Comparison of ENCODE assay signal across 23 cellular contexts in the genomic region with DNA sequence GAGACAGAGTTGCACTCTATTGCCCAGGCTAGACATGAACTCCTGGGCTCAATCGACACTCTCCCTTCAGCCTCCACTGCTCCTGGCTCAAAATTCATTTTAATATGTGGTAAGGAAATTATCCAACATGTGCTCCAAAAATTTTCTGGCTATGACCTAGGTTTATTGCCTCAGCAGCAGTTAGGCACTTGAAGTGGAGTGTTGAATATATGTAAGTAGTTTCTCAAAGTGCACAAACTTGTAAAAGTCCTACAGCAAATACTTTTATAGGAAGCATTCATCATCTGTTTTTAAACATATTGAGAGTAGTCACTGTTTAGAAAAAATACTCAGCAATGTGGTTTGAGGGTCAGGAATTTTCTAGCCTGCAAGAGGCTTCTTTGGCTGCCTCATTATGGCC. TPM values are rescaled to one million over a fixed set of nuclear protein-coding genes. Genes with fewer than 3 reads are reported as not detected.
DNase-seq lines count a peak whose midpoint lies in the region; ATAC-seq and TF ChIP-seq lines count a peak whose summit lies in the region.
"Had no signal": no experiment of that assay in that cellular context is flagged by ENCODE, and none has a peak within 500 bp of the region (broad histone marks: within the 10 kb centered on the region; RNA-seq: fewer than 3 reads in every experiment).

No MANE protein-coding gene starts in this region.

- POLR2A ChIA-PET in PC-3 (lab: Charles Lee; ENCODE audit: unreplicated experiment) = no interaction called here

- no TSS peak for BruUV-seq in PC-3 (replicated peaks; lab: Mats Ljungman, UMichigan)

- no peak for TF ChIP-seq EP300 in ovary (IDR thresholded peaks at IDR 0.05)

- H3K36me3 ChIP-seq in PC-3 (ENCODE audit: low read depth, low read length) (no peaks in the 10 kb centered on the region), muscle layer of duodenum (ENCODE audit: control insufficient read depth in 1 of 2, insufficient read depth in 2 of 2, low read length in 2 of 2) (no peaks in the 10 kb centered on the region), upper lobe of right lung (no peaks in the 10 kb centered on the region), ovary (no peaks in the 10 kb centered on the region)
- H3K36me3 ChIP-seq: thyroid gland had no signal

- H3F3A ChIP-seq in PC-3 (ENCODE audit: low read length, unreplicated experiment) = no peaks in the 10 kb centered on the region

- H3K27ac ChIP-seq in PC-3 (ENCODE audit: low read length) (no peak overlapping the region), muscle layer of duodenum (ENCODE audit: low read length) (peak overlapping the region; percentile 68), upper lobe of right lung (peak overlapping the region; percentile 26), ovary (no peak overlapping the region)
- H3K27ac ChIP-seq: RWPE1 had no signal

- H3K27me3 ChIP-seq in PC-3 (ENCODE audit: low read length) (no peaks in the 10 kb centered on the region), muscle layer of duodenum (ENCODE audit: low read depth, low read length) (no peaks in the 10 kb centered on the region), upper lobe of right lung (no peaks in the 10 kb centered on the region), ovary (no peaks in the 10 kb centered on the region)
- H3K27me3 ChIP-seq: thyroid gland had no signal

- H2AFZ ChIP-seq in PC-3 (ENCODE audit: low read length) = no peak overlapping the region

- no peaks in the 10 kb centered on the region for H4K20me1 ChIP-seq in PC-3 (ENCODE audit: low read length)

- H3K4me1 ChIP-seq in PC-3 (ENCODE audit: insufficient read depth, low read length) (no peaks in the 10 kb centered on the region), muscle layer of duodenum (ENCODE audit: control insufficient read depth in 1 of 2, insufficient read depth in 2 of 2, low read length in 2 of 2) (peaks cover 4 to 27% of the 10 kb centered on the region in 2 donors), upper lobe of right lung (peaks cover 18% of the 10 kb centered on the region), ovary (ENCODE audit: insufficient read depth) (no peaks in the 10 kb centered on the region)

- TF ChIP-seq POLR2A in ovary (IDR thresholded peaks at IDR 0.05) = no peak

- H3K9me2 ChIP-seq in PC-3 (replicated peaks; ENCODE audit: low read length) = no peaks in the 10 kb centered on the region

- no peak overlapping the region for H3K4me2 ChIP-seq in PC-3 (ENCODE audit: low read length)

- H3K9ac ChIP-seq in PC-3 (ENCODE audit: low read length) = no peak overlapping the region

- H3K79me2 ChIP-seq in PC-3 (ENCODE audit: low read length) = no peaks in the 10 kb centered on the region

- H3K9me3 ChIP-seq in PC-3 (ENCODE audit: low read length) = no peaks in the 10 kb centered on the region
- H3K9me3 ChIP-seq in muscle layer of duodenum (ENCODE audit: control insufficient read depth in 1 of 2, low read length in 2 of 2) = no peaks in the 10 kb centered on the region
- no peaks in the 10 kb centered on the region for H3K9me3 ChIP-seq in upper lobe of right lung
- H3K9me3 ChIP-seq in ovary = no peaks in the 10 kb centered on the region
- H3K9me3 ChIP-seq: thyroid gland had no signal

- TF ChIP-seq CTCF in PC-3 (conservative IDR thresholded peaks at IDR 0.05; ENCODE audit: low read depth, low read length) (no peak), fibroblast of villous mesenchyme (IDR thresholded peaks at IDR 0.05; ENCODE audit: insufficient read depth, low read depth, low read length) (no peak), upper lobe of right lung (IDR thresholded peaks at IDR 0.05) (no peak), ovary (IDR thresholded peaks at IDR 0.05) (no peak)

- intact Hi-C loops in PC-3 (cut with micrococcal nuclease) (no loop called here), upper lobe of right lung (cut with DNase I) (no loop called here), ovary (cut with DNase I) (no loop called here)

- H3K4me3 ChIP-seq in PC-3 (ENCODE audit: low read length) (no peak overlapping the region), fibroblast of villous mesenchyme (ENCODE audit: low read depth, low read length) (no peak overlapping the region), muscle layer of duodenum (ENCODE audit: low read depth in 1 of 2, low read length in 2 of 2) (no peak overlapping the region), upper lobe of right lung (no peak overlapping the region), ovary (no peak overlapping the region)
- H3K4me3 ChIP-seq: lung, thyroid gland had no signal

- 50 to 65% (median 58%) methylated on average over 1 of the region's 1 CpG for WGBS in ovary, 3 donors

- DNase-seq in PC-3 (no peak), fibroblast of villous mesenchyme (ENCODE audit: low read depth) (peak; percentile 47), upper lobe of right lung (no peak), NCI-H524 treated with DMSO at 0.1 percent for 48 hours (lab: John Stamatoyannopoulos, UW) (no peak), ovary (no peak)
- no peak for DNase-seq in stimulated activated CD4-positive, alpha-beta T cell treated with anti-CD3 and anti-CD28 coated beads, Interleukin-15, amount 100 ng/mL, for 24 hours
- DNase-seq: activated CD4-positive, CD25-positive, alpha-beta regulatory T cell treated with anti-CD3 and anti-CD28 coated beads, Interleukin-2, amount 50 U/mL, for 72 hours; activated naive CD4-positive, alpha-beta T cell treated with anti-CD3 and anti-CD28 coated beads for 36 hours; activated T-cell treated with anti-CD3 and anti-CD28 coated beads, Interleukin-2, amount 50 U/mL, for 4 hours; DMS79 treated with DMSO at 0.1 percent for 48 hours; effector CD8-positive, alpha-beta T cell; GOT3; Karpas-422; naive thymus-derived CD4-positive, alpha-beta T cell; NCI-H1105; NCI-H2081 treated with DMSO at 0.1 percent for 48 hours; stimulated activated naive CD4-positive, alpha-beta T cell treated with Interleukin-2 at 50 U/mL for 16 hours; thyroid gland had no signal

- CTCF ChIA-PET in PC-3 (lab: Charles Lee) = no interaction called here

- peak; percentile 72 for ATAC-seq in PC-3
- ATAC-seq in upper lobe of right lung = peak; percentile 44
- ATAC-seq: activated T-cell treated with anti-CD3 and anti-CD28 coated beads, Interleukin-2, amount 50 U/mL, for 4 hours; naive thymus-derived CD4-positive, alpha-beta T cell; sciatic nerve had no signal

RNA-seq across cellular contexts. Expression of gene FILIP1, which starts 13.2 kb away (rescaled TPM):
- total RNA-seq in PC-3 (2014; rRNA removed) (not detected in 2 replicates), fibroblast of villous mesenchyme (0.32 and 0.43 TPM in 2 replicates), upper lobe of right lung (21.6 TPM), ovary (1 to 10 TPM; 1.1 to 7.1 (median 2.7) TPM)
- 1 to 10 TPM; 1.7 to 6.9 TPM for polyA plus RNA-seq in ovary
- total RNA-seq: activated naive CD4-positive, alpha-beta T cell treated with anti-CD3 and anti-CD28 coated beads for 36 hours; NCI-H460 had no signal

Comparison
In these comparisons a context has a peak if more than half of its experiments do, and no peak if none do; other contexts are left out.
1. H3K27ac ChIP-seq: peak in muscle layer of duodenum (single experiment) and upper lobe of right lung (single experiment); none in PC-3 (single experiment) and ovary (0 of 2).